ENCODE assay signal across 11 cellular contexts in genomic region chr9:4328723-4329122, GRCh38.
"Had no signal": no experiment of that assay in that cellular context is flagged by ENCODE, and none has a peak within 500 bp of the region (broad histone marks: within the 10 kb centered on the region; RNA-seq: fewer than 3 reads in every experiment).

No MANE protein-coding gene starts in this region.

- DNase-seq: activated CD4-positive, alpha-beta T cell treated with anti-CD3 and anti-CD28 coated beads for 48 hours; activated CD8-positive, alpha-beta memory T cell treated with anti-CD3 and anti-CD28 coated beads for 24 hours; activated naive CD4-positive, alpha-beta T cell treated with Interleukin-2 at 50 U/mL for 16 hours; cerebellar nuclear complex; dermis blood vessel endothelial cell; heart left ventricle; naive B cell; right cardiac atrium; small intestine; uterus had no signal

- H3K36me3 ChIP-seq: heart left ventricle, uterus had no signal

- H3K4me3 ChIP-seq: heart left ventricle, uterus had no signal

- H3K27ac ChIP-seq: heart left ventricle, uterus, VCaP had no signal

- H3K4me1 ChIP-seq: uterus had no signal

- H3K9me3 ChIP-seq: heart left ventricle, uterus had no signal

- ATAC-seq: heart left ventricle, right cardiac atrium had no signal

- H3K27me3 ChIP-seq: heart left ventricle, uterus had no signal
